In genomic region chr1:171751208-171751607, GRCh38 we compare ENCODE assay signal across 1 cellular context.
TF ChIP-seq lines count a peak whose summit lies in the region.

No MANE protein-coding gene starts in this region.

TF ChIP-seq in K562, 482 proteins besides CTCF, POLR2A, EP300 and RAD21 (continued from another document):
- TF ChIP-seq, protein P1, sequence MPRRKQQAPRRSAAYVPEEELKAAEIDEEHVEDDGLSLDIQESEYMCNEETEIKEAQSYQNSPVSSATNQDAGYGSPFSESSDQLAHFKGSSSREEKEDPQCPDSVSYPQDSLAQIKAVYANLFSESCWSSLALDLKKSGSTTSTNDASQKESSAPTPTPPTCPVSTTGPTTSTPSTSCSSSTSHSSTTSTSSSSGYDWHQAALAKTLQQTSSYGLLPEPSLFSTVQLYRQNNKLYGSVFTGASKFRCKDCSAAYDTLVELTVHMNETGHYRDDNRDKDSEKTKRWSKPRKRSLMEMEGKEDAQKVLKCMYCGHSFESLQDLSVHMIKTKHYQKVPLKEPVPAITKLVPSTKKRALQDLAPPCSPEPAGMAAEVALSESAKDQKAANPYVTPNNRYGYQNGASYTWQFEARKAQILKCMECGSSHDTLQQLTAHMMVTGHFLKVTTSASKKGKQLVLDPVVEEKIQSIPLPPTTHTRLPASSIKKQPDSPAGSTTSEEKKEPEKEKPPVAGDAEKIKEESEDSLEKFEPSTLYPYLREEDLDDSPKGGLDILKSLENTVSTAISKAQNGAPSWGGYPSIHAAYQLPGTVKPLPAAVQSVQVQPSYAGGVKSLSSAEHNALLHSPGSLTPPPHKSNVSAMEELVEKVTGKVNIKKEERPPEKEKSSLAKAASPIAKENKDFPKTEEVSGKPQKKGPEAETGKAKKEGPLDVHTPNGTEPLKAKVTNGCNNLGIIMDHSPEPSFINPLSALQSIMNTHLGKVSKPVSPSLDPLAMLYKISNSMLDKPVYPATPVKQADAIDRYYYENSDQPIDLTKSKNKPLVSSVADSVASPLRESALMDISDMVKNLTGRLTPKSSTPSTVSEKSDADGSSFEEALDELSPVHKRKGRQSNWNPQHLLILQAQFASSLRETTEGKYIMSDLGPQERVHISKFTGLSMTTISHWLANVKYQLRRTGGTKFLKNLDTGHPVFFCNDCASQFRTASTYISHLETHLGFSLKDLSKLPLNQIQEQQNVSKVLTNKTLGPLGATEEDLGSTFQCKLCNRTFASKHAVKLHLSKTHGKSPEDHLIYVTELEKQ (CRISPR knock-in tag; IDR thresholded peaks at IDR 0.05) = no peak
- TF ChIP-seq CEBPB (tag; IDR thresholded peaks at IDR 0.05) (no peak), TCF7L2 (IDR thresholded peaks at IDR 0.05; ENCODE audit: low read depth, low read length) (no peak), SMARCE1 (IDR thresholded peaks at IDR 0.05) (no peak), ZNF41 (CRISPR knock-in tag; conservative IDR thresholded peaks at IDR 0.05) (no peak), MEF2A (IDR thresholded peaks at IDR 0.05; ENCODE audit: control insufficient read depth, low read depth, low read length) (no peak), RAD51 (IDR thresholded peaks at IDR 0.05; ENCODE audit: borderline replicate concordance, low read depth) (no peak), ZNF23 (CRISPR knock-in tag; IDR thresholded peaks at IDR 0.05) (no peak), KLF16 (IDR thresholded peaks at IDR 0.05) (no peak), NRF1 (conservative IDR thresholded peaks at IDR 0.05 in 1 of 2, IDR thresholded peaks at IDR 0.05 in 1 of 2) (no peak), BHLHE40 (IDR thresholded peaks at IDR 0.05; ENCODE audit: low read length) (no peak), CEBPG (CRISPR knock-in tag; IDR thresholded peaks at IDR 0.05) (no peak), CEBPG (tag; conservative IDR thresholded peaks at IDR 0.05 in 1 of 2, IDR thresholded peaks at IDR 0.05 in 1 of 2) (no peak), ZNF449 (CRISPR knock-in tag; IDR thresholded peaks at IDR 0.05) (no peak)
- TF ChIP-seq, protein P2, sequence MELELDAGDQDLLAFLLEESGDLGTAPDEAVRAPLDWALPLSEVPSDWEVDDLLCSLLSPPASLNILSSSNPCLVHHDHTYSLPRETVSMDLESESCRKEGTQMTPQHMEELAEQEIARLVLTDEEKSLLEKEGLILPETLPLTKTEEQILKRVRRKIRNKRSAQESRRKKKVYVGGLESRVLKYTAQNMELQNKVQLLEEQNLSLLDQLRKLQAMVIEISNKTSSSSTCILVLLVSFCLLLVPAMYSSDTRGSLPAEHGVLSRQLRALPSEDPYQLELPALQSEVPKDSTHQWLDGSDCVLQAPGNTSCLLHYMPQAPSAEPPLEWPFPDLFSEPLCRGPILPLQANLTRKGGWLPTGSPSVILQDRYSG (tag; conservative IDR thresholded peaks at IDR 0.05; ENCODE audit: low read depth) = no peak
